7 cellular contexts compared by ENCODE assay signal in the genomic region with DNA sequence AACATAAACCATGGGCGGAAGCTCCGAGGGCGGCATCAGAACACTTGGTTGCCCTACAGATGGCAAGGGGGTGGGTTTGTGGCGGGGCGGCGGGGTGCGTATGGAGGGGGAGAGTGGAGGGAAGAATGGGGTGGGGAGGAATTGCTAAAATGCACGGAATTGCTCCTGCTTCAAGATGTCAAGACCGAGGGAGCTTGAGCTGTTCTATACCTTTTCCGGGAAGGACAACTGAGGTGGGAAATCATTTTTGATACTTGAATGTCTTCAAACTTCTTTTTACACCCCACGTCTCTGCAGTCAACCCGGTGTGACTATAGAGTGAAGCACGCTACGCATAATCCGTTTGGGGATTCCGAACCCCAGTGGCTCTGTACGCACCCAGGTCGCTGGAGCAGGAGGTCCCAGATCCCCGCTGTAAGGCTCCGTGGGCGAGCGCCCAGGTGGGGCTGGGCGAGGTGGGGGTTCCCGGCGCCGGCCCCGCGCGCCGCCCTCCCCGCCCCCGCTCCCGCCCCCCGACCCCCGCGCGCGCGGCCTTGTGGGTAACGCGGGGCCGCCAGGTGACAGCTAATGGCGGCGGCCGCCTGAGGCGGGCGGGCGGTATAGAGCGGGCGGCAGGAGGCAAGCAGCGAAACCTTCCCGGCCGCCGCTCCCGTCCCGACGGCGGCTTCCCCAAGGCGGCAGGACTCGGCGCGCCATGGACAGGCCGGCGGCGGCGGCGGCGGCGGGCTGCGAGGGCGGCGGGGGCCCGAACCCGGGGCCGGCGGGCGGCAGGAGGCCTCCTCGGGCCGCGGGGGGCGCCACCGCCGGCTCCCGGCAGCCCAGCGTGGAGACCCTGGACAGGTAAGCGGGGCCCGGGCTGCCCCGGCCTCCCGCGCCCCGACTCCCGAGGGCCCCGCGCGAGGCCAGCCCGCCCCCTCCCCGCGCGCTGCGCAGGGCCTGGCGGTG. TPM values are rescaled to one million over a fixed set of nuclear protein-coding genes. Genes with fewer than 3 reads are reported as not detected.
DNase-seq lines count a peak whose midpoint lies in the region; ATAC-seq and TF ChIP-seq lines count a peak whose summit lies in the region.

A gene (plus strand): TSS at position 560 of the 945 bp plus-strand sequence. CDS start 135 bp downstream, at position 695.

- peaks cover 25% of the 10 kb centered on the region for H3K79me2 ChIP-seq in fibroblast of lung (ENCODE audit: control insufficient read depth, insufficient read depth, low read length)
- no peaks in the 10 kb centered on the region for H3K79me2 ChIP-seq in neural cell (replicated peaks; ENCODE audit: insufficient read depth, low read length)

- DNase-seq in NCI-H2227 (lab: John Stamatoyannopoulos, UW; ENCODE audit: unreplicated experiment) (peak; percentile 61), fibroblast of lung (ENCODE audit: low read depth in 2 of 2) (no peak), ureter (ENCODE audit: low spot score) (no peak)
- DNase-seq in activated T-cell treated with anti-CD3 and anti-CD28 coated beads, Interleukin-2, amount 50 U/mL, for 4 hours, result peak; percentile 47

- H3F3A ChIP-seq in neural cell (ENCODE audit: insufficient read depth, low read length, poor library complexity, severe bottlenecking), result no peaks in the 10 kb centered on the region

- H3K9ac ChIP-seq in fibroblast of lung (ENCODE audit: insufficient read depth, low read length) (peak within 1 kb of the TSS; percentile 80), neural cell (ENCODE audit: low read length) (peak within 1 kb of the TSS; percentile 66)

- TF ChIP-seq EP300 in neural cell (conservative IDR thresholded peaks at IDR 0.05; ENCODE audit: poor library complexity, severe bottlenecking), result no peak

- H2AFZ ChIP-seq in fibroblast of lung (ENCODE audit: low read length), result peak within 1 kb of the TSS; percentile 30
- H2AFZ ChIP-seq in neural cell (ENCODE audit: low read depth, low read length), result peak within 1 kb of the TSS; percentile 27

- peaks cover 10% of the 10 kb centered on the region for H3K36me3 Mint-ChIP-seq in activated T-cell treated with anti-CD3 and anti-CD28 coated beads, Interleukin-2, amount 50 U/mL, for 4 hours (ENCODE audit: insufficient read depth)

- TF ChIP-seq CTCF in fibroblast of lung (conservative IDR thresholded peaks at IDR 0.05 in 1 of 2, IDR thresholded peaks at IDR 0.05 in 1 of 2; ENCODE audit: low read depth in 1 of 2, low read length in 2 of 2), result no peak
- TF ChIP-seq CTCF in neural cell (IDR thresholded peaks at IDR 0.05; ENCODE audit: poor library complexity, severe bottlenecking), result no peak

- no peaks in the 10 kb centered on the region for H3K9me3 Mint-ChIP-seq in activated T-cell treated with anti-CD3 and anti-CD28 coated beads, Interleukin-2, amount 50 U/mL, for 4 hours

- H3K9me3 ChIP-seq in fibroblast of lung (ENCODE audit: control insufficient read depth, insufficient read depth, low read depth, low read length) (no peaks in the 10 kb centered on the region), neural cell (ENCODE audit: low read length) (no peaks in the 10 kb centered on the region)

- H3K4me1 Mint-ChIP-seq in activated T-cell treated with anti-CD3 and anti-CD28 coated beads, Interleukin-2, amount 50 U/mL, for 4 hours (ENCODE audit: low read depth), result peaks cover 77% of the 10 kb centered on the region

- no peaks in the 10 kb centered on the region for H3K27me3 Mint-ChIP-seq in activated T-cell treated with anti-CD3 and anti-CD28 coated beads, Interleukin-2, amount 50 U/mL, for 4 hours (ENCODE audit: low read depth)

- no peaks in the 10 kb centered on the region for H3K27me3 ChIP-seq in fibroblast of lung (ENCODE audit: control insufficient read depth, insufficient read depth, low read length)
- no peaks in the 10 kb centered on the region for H3K27me3 ChIP-seq in neural cell (ENCODE audit: insufficient read depth, low read depth, low read length)

- no peak for TF ChIP-seq RAD21 in neural cell (conservative IDR thresholded peaks at IDR 0.05)

- H3K4me3 Mint-ChIP-seq in activated T-cell treated with anti-CD3 and anti-CD28 coated beads, Interleukin-2, amount 50 U/mL, for 4 hours, result peak within 1 kb of the TSS; percentile 91

- H3K4me1 ChIP-seq in fibroblast of lung (ENCODE audit: control insufficient read depth, extremely low read depth, insufficient read depth, low read length), result peaks cover 10% of the 10 kb centered on the region

- H3K27ac ChIP-seq in fibroblast of lung (ENCODE audit: insufficient read depth, low read length), result peak within 1 kb of the TSS; percentile 81
- peak within 1 kb of the TSS; percentile 37 for H3K27ac ChIP-seq in neural cell (ENCODE audit: low read length)

- H3K4me3 ChIP-seq in fibroblast of lung (replicated peaks in 1 of 4; ENCODE audit: control extremely low read depth in 1 of 4, insufficient read depth in 1 of 4, low read depth in 3 of 4, low read length in 4 of 4) (peak within 1 kb of the TSS; percentile 52 to 81 (median 61)), neural cell (ENCODE audit: low read length) (peak within 1 kb of the TSS; percentile 69)

- peak; percentile 50 for ATAC-seq in HG02763 (IDR thresholded peaks at IDR 0.05; ENCODE audit: unreplicated experiment)
- ATAC-seq in activated T-cell treated with anti-CD3 and anti-CD28 coated beads, Interleukin-2, amount 50 U/mL, for 4 hours, result peak; percentile 42

- peak within 1 kb of the TSS; percentile 88 for H3K4me2 ChIP-seq in fibroblast of lung (ENCODE audit: extremely low read depth, insufficient read depth, low read length)
- H3K4me2 ChIP-seq in neural cell (ENCODE audit: low read length), result peak within 1 kb of the TSS; percentile 65

- no peaks in the 10 kb centered on the region for H3K9me2 ChIP-seq in neural cell (ENCODE audit: insufficient read depth, low read length)

- H3K36me3 ChIP-seq in fibroblast of lung (ENCODE audit: control insufficient read depth, insufficient read depth, low read length), result no peaks in the 10 kb centered on the region
- no peaks in the 10 kb centered on the region for H3K36me3 ChIP-seq in neural cell (ENCODE audit: insufficient read depth, low read length)

- TF ChIP-seq POLR2A in GM18526 (IDR thresholded peaks at IDR 0.05; ENCODE audit: extremely low read depth, insufficient read length), result peak; percentile 37

- H4K20me1 ChIP-seq in fibroblast of lung (ENCODE audit: control insufficient read depth, extremely low read depth, insufficient read depth, low read length) (no peaks in the 10 kb centered on the region), neural cell (ENCODE audit: insufficient read depth) (no peaks in the 10 kb centered on the region)

TF ChIP-seq in neural cell, 6 proteins besides CTCF, POLR2A, EP300 and RAD21:
- no peak for TF ChIP-seq EZH2 (IDR thresholded peaks at IDR 0.05; ENCODE audit: borderline replicate concordance, insufficient read depth, low read length, poor library complexity, severe bottlenecking)
- no peak for TF ChIP-seq TAF1 (IDR thresholded peaks at IDR 0.05; ENCODE audit: low read depth)
- TF ChIP-seq, protein P1, sequence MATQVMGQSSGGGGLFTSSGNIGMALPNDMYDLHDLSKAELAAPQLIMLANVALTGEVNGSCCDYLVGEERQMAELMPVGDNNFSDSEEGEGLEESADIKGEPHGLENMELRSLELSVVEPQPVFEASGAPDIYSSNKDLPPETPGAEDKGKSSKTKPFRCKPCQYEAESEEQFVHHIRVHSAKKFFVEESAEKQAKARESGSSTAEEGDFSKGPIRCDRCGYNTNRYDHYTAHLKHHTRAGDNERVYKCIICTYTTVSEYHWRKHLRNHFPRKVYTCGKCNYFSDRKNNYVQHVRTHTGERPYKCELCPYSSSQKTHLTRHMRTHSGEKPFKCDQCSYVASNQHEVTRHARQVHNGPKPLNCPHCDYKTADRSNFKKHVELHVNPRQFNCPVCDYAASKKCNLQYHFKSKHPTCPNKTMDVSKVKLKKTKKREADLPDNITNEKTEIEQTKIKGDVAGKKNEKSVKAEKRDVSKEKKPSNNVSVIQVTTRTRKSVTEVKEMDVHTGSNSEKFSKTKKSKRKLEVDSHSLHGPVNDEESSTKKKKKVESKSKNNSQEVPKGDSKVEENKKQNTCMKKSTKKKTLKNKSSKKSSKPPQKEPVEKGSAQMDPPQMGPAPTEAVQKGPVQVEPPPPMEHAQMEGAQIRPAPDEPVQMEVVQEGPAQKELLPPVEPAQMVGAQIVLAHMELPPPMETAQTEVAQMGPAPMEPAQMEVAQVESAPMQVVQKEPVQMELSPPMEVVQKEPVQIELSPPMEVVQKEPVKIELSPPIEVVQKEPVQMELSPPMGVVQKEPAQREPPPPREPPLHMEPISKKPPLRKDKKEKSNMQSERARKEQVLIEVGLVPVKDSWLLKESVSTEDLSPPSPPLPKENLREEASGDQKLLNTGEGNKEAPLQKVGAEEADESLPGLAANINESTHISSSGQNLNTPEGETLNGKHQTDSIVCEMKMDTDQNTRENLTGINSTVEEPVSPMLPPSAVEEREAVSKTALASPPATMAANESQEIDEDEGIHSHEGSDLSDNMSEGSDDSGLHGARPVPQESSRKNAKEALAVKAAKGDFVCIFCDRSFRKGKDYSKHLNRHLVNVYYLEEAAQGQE (IDR thresholded peaks at IDR 0.05; ENCODE audit: borderline replicate concordance), result peak; percentile 15
- TF ChIP-seq POLR2AphosphoS5 (IDR thresholded peaks at IDR 0.05), result peak; percentile 40
- TF ChIP-seq SMC3 (conservative IDR thresholded peaks at IDR 0.05; ENCODE audit: poor library complexity), result no peak
- TF ChIP-seq MXI1 (conservative IDR thresholded peaks at IDR 0.05; ENCODE audit: poor library complexity, severe bottlenecking), result no peak

RNA-seq across cellular contexts. Expression of the gene that starts here (rescaled TPM):
- 10 to 100 TPM; 36.2 to 42.1 (median 38.8) TPM for total RNA-seq in activated T-cell treated with anti-CD3 and anti-CD28 coated beads, Interleukin-2, amount 50 U/mL, for 4 hours
- 19.0 and 22.3 TPM in 2 replicates for total RNA-seq in fibroblast of lung
- 28.1 and 32.1 TPM in 2 replicates for polyA plus RNA-seq in fibroblast of lung
- polyA plus RNA-seq in fibroblast of lung (2012), result 14.9 and 18.4 TPM in 2 replicates
- polyA minus RNA-seq in fibroblast of lung (ENCODE audit: low replicate concordance), result 10.6 and 18.5 TPM in 2 replicates
- polyA plus RNA-seq in neural cell, result 32.7 and 34.7 TPM in 2 replicates
- 51.2 and 55.8 TPM in 2 replicates for polyA minus RNA-seq in neural cell
- 48.1 TPM for total RNA-seq in ureter

Comparison
In these comparisons a context has a peak if more than half of its experiments do, and no peak if none do; other contexts are left out.
1. DNase-seq: peak in NCI-H2227 (single experiment) and activated T-cell treated with anti-CD3 and anti-CD28 coated beads, Interleukin-2, amount 50 U/mL, for 4 hours (single experiment); none in fibroblast of lung (0 of 2) and ureter (single experiment).